1 cellular context compared by ENCODE assay signal in the genomic region with DNA sequence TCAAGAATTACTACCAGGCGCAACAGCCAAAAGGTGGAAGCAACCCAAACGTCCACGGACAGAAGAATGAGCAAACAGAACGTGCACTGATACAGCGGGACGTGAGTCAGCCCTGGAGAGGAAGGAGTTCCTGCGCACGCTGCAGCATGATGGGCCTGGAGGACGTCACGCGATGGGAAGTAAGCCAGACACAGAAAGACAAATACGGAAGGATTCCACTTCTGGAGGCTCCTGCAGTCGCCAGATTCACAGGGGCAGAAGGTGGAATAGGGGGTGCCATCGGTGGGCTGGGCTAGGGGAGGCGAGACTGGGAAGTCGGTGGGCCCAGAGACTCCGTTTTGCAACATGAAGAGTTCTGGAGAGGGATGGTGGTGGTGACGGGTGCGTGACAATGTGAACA.
TF ChIP-seq lines count a peak whose summit lies in the region.

No MANE protein-coding gene starts in this region.

TF ChIP-seq in K562, 482 proteins besides CTCF, POLR2A, EP300 and RAD21 (continues in another document):
- TF ChIP-seq ZNF146 (CRISPR knock-in tag; IDR thresholded peaks at IDR 0.05; ENCODE audit: unreplicated experiment): no peak
- TF ChIP-seq RBM15 (IDR thresholded peaks at IDR 0.05; ENCODE audit: insufficient read depth, low read length): no peak
- no peak for TF ChIP-seq ATF1 (CRISPR knock-in tag; IDR thresholded peaks at IDR 0.05)
- peak; percentile 33; the same call in 1 of the 2 replicates for TF ChIP-seq ATF1 (tag; IDR thresholded peaks at IDR 0.05)
- TF ChIP-seq, protein P1, sequence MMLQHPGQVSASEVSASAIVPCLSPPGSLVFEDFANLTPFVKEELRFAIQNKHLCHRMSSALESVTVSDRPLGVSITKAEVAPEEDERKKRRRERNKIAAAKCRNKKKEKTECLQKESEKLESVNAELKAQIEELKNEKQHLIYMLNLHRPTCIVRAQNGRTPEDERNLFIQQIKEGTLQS (IDR thresholded peaks at IDR 0.05): peak; percentile 12; the same call in 1 of the 2 replicates
- TF ChIP-seq, protein P1 (CRISPR knock-in tag; conservative IDR thresholded peaks at IDR 0.05): no peak
- TF ChIP-seq ZNF717 (CRISPR knock-in tag; IDR thresholded peaks at IDR 0.05): no peak
- TF ChIP-seq, protein P2, sequence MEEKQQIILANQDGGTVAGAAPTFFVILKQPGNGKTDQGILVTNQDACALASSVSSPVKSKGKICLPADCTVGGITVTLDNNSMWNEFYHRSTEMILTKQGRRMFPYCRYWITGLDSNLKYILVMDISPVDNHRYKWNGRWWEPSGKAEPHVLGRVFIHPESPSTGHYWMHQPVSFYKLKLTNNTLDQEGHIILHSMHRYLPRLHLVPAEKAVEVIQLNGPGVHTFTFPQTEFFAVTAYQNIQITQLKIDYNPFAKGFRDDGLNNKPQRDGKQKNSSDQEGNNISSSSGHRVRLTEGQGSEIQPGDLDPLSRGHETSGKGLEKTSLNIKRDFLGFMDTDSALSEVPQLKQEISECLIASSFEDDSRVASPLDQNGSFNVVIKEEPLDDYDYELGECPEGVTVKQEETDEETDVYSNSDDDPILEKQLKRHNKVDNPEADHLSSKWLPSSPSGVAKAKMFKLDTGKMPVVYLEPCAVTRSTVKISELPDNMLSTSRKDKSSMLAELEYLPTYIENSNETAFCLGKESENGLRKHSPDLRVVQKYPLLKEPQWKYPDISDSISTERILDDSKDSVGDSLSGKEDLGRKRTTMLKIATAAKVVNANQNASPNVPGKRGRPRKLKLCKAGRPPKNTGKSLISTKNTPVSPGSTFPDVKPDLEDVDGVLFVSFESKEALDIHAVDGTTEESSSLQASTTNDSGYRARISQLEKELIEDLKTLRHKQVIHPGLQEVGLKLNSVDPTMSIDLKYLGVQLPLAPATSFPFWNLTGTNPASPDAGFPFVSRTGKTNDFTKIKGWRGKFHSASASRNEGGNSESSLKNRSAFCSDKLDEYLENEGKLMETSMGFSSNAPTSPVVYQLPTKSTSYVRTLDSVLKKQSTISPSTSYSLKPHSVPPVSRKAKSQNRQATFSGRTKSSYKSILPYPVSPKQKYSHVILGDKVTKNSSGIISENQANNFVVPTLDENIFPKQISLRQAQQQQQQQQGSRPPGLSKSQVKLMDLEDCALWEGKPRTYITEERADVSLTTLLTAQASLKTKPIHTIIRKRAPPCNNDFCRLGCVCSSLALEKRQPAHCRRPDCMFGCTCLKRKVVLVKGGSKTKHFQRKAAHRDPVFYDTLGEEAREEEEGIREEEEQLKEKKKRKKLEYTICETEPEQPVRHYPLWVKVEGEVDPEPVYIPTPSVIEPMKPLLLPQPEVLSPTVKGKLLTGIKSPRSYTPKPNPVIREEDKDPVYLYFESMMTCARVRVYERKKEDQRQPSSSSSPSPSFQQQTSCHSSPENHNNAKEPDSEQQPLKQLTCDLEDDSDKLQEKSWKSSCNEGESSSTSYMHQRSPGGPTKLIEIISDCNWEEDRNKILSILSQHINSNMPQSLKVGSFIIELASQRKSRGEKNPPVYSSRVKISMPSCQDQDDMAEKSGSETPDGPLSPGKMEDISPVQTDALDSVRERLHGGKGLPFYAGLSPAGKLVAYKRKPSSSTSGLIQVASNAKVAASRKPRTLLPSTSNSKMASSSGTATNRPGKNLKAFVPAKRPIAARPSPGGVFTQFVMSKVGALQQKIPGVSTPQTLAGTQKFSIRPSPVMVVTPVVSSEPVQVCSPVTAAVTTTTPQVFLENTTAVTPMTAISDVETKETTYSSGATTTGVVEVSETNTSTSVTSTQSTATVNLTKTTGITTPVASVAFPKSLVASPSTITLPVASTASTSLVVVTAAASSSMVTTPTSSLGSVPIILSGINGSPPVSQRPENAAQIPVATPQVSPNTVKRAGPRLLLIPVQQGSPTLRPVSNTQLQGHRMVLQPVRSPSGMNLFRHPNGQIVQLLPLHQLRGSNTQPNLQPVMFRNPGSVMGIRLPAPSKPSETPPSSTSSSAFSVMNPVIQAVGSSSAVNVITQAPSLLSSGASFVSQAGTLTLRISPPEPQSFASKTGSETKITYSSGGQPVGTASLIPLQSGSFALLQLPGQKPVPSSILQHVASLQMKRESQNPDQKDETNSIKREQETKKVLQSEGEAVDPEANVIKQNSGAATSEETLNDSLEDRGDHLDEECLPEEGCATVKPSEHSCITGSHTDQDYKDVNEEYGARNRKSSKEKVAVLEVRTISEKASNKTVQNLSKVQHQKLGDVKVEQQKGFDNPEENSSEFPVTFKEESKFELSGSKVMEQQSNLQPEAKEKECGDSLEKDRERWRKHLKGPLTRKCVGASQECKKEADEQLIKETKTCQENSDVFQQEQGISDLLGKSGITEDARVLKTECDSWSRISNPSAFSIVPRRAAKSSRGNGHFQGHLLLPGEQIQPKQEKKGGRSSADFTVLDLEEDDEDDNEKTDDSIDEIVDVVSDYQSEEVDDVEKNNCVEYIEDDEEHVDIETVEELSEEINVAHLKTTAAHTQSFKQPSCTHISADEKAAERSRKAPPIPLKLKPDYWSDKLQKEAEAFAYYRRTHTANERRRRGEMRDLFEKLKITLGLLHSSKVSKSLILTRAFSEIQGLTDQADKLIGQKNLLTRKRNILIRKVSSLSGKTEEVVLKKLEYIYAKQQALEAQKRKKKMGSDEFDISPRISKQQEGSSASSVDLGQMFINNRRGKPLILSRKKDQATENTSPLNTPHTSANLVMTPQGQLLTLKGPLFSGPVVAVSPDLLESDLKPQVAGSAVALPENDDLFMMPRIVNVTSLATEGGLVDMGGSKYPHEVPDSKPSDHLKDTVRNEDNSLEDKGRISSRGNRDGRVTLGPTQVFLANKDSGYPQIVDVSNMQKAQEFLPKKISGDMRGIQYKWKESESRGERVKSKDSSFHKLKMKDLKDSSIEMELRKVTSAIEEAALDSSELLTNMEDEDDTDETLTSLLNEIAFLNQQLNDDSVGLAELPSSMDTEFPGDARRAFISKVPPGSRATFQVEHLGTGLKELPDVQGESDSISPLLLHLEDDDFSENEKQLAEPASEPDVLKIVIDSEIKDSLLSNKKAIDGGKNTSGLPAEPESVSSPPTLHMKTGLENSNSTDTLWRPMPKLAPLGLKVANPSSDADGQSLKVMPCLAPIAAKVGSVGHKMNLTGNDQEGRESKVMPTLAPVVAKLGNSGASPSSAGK (IDR thresholded peaks at IDR 0.05): peak; percentile 24; the same call in 1 of the 2 replicates
- no peak for TF ChIP-seq SPI1 (IDR thresholded peaks at IDR 0.05; ENCODE audit: borderline replicate concordance, low read depth, low read length)
- no peak for TF ChIP-seq MXI1 (IDR thresholded peaks at IDR 0.05; ENCODE audit: low read depth, low read length)
- TF ChIP-seq, protein P3, sequence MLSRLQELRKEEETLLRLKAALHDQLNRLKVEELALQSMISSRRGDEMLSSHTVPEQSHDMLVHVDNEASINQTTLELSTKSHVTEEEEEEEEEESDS (CRISPR knock-in tag; IDR thresholded peaks at IDR 0.05): no peak
- TF ChIP-seq, protein P4, sequence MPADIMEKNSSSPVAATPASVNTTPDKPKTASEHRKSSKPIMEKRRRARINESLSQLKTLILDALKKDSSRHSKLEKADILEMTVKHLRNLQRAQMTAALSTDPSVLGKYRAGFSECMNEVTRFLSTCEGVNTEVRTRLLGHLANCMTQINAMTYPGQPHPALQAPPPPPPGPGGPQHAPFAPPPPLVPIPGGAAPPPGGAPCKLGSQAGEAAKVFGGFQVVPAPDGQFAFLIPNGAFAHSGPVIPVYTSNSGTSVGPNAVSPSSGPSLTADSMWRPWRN (IDR thresholded peaks at IDR 0.05; ENCODE audit: low read depth): no peak
- no peak; a peak in 1 of 4 replicates for TF ChIP-seq RCOR1 (IDR thresholded peaks at IDR 0.05; ENCODE audit: borderline replicate concordance in 1 of 2, low read depth in 2 of 2, low read length in 2 of 2)
- no peak for TF ChIP-seq NCOA1 (IDR thresholded peaks at IDR 0.05; ENCODE audit: low read depth)
- no peak for TF ChIP-seq ZNF76 (CRISPR knock-in tag; IDR thresholded peaks at IDR 0.05; ENCODE audit: borderline replicate concordance)
- TF ChIP-seq, protein P5, sequence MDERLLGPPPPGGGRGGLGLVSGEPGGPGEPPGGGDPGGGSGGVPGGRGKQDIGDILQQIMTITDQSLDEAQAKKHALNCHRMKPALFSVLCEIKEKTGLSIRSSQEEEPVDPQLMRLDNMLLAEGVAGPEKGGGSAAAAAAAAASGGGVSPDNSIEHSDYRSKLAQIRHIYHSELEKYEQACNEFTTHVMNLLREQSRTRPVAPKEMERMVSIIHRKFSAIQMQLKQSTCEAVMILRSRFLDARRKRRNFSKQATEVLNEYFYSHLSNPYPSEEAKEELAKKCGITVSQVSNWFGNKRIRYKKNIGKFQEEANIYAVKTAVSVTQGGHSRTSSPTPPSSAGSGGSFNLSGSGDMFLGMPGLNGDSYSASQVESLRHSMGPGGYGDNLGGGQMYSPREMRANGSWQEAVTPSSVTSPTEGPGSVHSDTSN (CRISPR knock-in tag; IDR thresholded peaks at IDR 0.05; ENCODE audit: low read depth): no peak
- TF ChIP-seq, protein P5 (tag; conservative IDR thresholded peaks at IDR 0.05; ENCODE audit: low read depth): no peak
- no peak for TF ChIP-seq NR2F6 (CRISPR knock-in tag; IDR thresholded peaks at IDR 0.05)
- no peak for TF ChIP-seq KLF10 (CRISPR knock-in tag; IDR thresholded peaks at IDR 0.05)
- no peak for TF ChIP-seq FOXA3 (CRISPR knock-in tag; conservative IDR thresholded peaks at IDR 0.05 in 1 of 2, IDR thresholded peaks at IDR 0.05 in 1 of 2)
- peak; percentile 71 to 80 for TF ChIP-seq NRF1 (conservative IDR thresholded peaks at IDR 0.05 in 1 of 2, IDR thresholded peaks at IDR 0.05 in 1 of 2)
- TF ChIP-seq ASH1L (IDR thresholded peaks at IDR 0.05; ENCODE audit: borderline replicate concordance, low read depth, partially characterized antibody): no peak
- no peak for TF ChIP-seq SP1 (CRISPR knock-in tag; IDR thresholded peaks at IDR 0.05)
- TF ChIP-seq SMARCC2 (IDR thresholded peaks at IDR 0.05; ENCODE audit: low read depth): no peak
- TF ChIP-seq ZNF384 (IDR thresholded peaks at IDR 0.05; ENCODE audit: low read depth, low read length): no peak
- no peak for TF ChIP-seq NFYB (IDR thresholded peaks at IDR 0.05; ENCODE audit: extremely low read depth, insufficient read length)
- TF ChIP-seq ZFP36 (IDR thresholded peaks at IDR 0.05; ENCODE audit: low read depth, low read length, partially characterized antibody): peak; percentile 58
- no peak for TF ChIP-seq TOE1 (IDR thresholded peaks at IDR 0.05; ENCODE audit: borderline replicate concordance)
- TF ChIP-seq TOE1 (CRISPR knock-in tag; IDR thresholded peaks at IDR 0.05; ENCODE audit: borderline replicate concordance, low read depth): no peak
- peak; percentile 19; the same call in 1 of the 2 replicates for TF ChIP-seq CXXC5 (CRISPR knock-in tag; IDR thresholded peaks at IDR 0.05)
- no peak for TF ChIP-seq TCF7 (IDR thresholded peaks at IDR 0.05; ENCODE audit: borderline replicate concordance)
- TF ChIP-seq, protein P6, sequence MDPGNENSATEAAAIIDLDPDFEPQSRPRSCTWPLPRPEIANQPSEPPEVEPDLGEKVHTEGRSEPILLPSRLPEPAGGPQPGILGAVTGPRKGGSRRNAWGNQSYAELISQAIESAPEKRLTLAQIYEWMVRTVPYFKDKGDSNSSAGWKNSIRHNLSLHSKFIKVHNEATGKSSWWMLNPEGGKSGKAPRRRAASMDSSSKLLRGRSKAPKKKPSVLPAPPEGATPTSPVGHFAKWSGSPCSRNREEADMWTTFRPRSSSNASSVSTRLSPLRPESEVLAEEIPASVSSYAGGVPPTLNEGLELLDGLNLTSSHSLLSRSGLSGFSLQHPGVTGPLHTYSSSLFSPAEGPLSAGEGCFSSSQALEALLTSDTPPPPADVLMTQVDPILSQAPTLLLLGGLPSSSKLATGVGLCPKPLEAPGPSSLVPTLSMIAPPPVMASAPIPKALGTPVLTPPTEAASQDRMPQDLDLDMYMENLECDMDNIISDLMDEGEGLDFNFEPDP (CRISPR knock-in tag; IDR thresholded peaks at IDR 0.05): no peak
- TF ChIP-seq CCAR2 (IDR thresholded peaks at IDR 0.05; ENCODE audit: low read depth, low read length): no peak
- TF ChIP-seq CREM (IDR thresholded peaks at IDR 0.05; ENCODE audit: low read depth): 0 out of 2 replicates have a peak, but pooled peaks have one; percentile 23
- TF ChIP-seq TRIM24 (IDR thresholded peaks at IDR 0.05): no peak
- no peak for TF ChIP-seq TAF7 (tag; IDR thresholded peaks at IDR 0.05)
- no peak for TF ChIP-seq SIN3B (IDR thresholded peaks at IDR 0.05; ENCODE audit: low read depth)
- TF ChIP-seq, protein P7, sequence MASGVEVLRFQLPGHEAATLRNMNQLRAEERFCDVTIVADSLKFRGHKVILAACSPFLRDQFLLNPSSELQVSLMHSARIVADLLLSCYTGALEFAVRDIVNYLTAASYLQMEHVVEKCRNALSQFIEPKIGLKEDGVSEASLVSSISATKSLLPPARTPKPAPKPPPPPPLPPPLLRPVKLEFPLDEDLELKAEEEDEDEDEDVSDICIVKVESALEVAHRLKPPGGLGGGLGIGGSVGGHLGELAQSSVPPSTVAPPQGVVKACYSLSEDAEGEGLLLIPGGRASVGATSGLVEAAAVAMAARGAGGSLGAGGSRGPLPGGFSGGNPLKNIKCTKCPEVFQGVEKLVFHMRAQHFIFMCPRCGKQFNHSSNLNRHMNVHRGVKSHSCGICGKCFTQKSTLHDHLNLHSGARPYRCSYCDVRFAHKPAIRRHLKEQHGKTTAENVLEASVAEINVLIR (CRISPR knock-in tag; IDR thresholded peaks at IDR 0.05): 0 out of 2 replicates have a peak, but pooled peaks have one; percentile 24
- TF ChIP-seq FOXA1 (IDR thresholded peaks at IDR 0.05; ENCODE audit: borderline replicate concordance): no peak
- no peak for TF ChIP-seq GABPB1 (CRISPR knock-in tag; IDR thresholded peaks at IDR 0.05)
- no peak for TF ChIP-seq L3MBTL2 (IDR thresholded peaks at IDR 0.05)
